ENCODE assay signal across 1 cellular context in the genomic region with DNA sequence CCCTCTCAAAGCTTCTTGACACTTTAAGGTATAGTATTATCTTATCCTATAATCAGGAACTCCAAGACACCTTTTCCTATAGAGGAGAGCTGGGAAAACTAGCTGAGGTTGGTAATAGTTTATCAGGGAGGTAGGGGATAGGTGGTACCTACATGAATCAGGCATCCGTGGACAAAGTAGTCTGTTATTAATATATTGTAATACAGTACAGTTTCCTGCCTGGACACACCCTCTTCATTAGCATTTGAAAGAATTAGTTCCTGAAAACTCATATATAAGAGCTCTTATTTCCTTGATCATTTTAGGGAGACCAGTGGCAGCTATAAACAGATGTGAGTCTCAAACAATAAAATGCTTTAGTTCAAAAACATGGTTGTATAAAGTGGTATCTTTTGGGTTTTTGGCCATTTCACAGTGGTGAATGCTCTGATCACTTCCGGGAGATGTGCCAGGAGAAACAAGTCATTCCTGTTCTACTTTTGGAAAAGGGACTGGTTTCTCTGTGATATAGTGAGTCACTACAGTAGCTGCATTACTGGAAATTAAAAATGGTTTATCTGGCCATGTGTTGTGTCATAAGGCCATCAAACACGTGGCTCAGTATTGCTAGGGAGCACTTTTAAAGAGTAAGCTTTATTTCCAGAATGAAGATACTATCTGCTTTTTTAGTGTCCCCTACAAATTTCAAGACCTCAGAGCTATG.
TF ChIP-seq lines count a peak whose summit lies in the region.

No MANE protein-coding gene starts in this region.

TF ChIP-seq in IMR-90, 13 proteins besides CTCF, POLR2A, EP300 and RAD21 (continued from another document):
- TF ChIP-seq, protein P1, sequence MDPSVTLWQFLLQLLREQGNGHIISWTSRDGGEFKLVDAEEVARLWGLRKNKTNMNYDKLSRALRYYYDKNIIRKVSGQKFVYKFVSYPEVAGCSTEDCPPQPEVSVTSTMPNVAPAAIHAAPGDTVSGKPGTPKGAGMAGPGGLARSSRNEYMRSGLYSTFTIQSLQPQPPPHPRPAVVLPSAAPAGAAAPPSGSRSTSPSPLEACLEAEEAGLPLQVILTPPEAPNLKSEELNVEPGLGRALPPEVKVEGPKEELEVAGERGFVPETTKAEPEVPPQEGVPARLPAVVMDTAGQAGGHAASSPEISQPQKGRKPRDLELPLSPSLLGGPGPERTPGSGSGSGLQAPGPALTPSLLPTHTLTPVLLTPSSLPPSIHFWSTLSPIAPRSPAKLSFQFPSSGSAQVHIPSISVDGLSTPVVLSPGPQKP (IDR thresholded peaks at IDR 0.05; ENCODE audit: borderline replicate concordance, low read depth, low read length), result no peak
- TF ChIP-seq USF2 (IDR thresholded peaks at IDR 0.05; ENCODE audit: low read depth, low read length), result peak; percentile 35; the same call in 1 of the 2 replicates
- no peak for TF ChIP-seq CHD1 (IDR thresholded peaks at IDR 0.05; ENCODE audit: low read depth, low read length)
